Comparison of ENCODE assay signal across 20 cellular contexts in genomic region chr22:16949561-16949960, GRCh38. TPM values are rescaled to one million over a fixed set of nuclear protein-coding genes. Genes with fewer than 3 reads are reported as not detected.
DNase-seq lines count a peak whose midpoint lies in the region; ATAC-seq, FAIRE-seq and TF ChIP-seq lines count a peak whose summit lies in the region.
"Had no signal": no experiment of that assay in that cellular context is flagged by ENCODE, and none has a peak within 500 bp of the region (broad histone marks: within the 10 kb centered on the region; RNA-seq: fewer than 3 reads in every experiment).

No MANE protein-coding gene starts in this region.

- H3K23ac ChIP-seq in mesenchymal stem cell (ENCODE audit: low read length in 2 of 2), result no peak overlapping the region

- H2AK5ac ChIP-seq in mesenchymal stem cell (ENCODE audit: low read length, severe bottlenecking), result no peak overlapping the region

- TF ChIP-seq POLR2A in GM12892 (IDR thresholded peaks at IDR 0.05; ENCODE audit: low read depth, low read length), result no peak

- DNase-seq in DMS53 (lab: John Stamatoyannopoulos, UW) (peak; percentile 24), DMS53 treated with DMSO at 0.1 percent for 48 hours (lab: John Stamatoyannopoulos, UW; ENCODE audit: unreplicated experiment) (no peak), GM12892 (ENCODE audit: insufficient read length) (no peak), MG63 (peak; percentile 89), mesenchymal stem cell (no peak), inferior parietal cortex (ENCODE audit: extremely low spot score) (no peak), HTR-8/SVneo (ENCODE audit: insufficient read length, low spot score) (no peak)
- DNase-seq: dorsolateral prefrontal cortex; foreskin fibroblast; H9; naive thymus-derived CD8-positive, alpha-beta T cell; NCI-H2081 treated with DMSO at 0.1 percent for 48 hours; right lobe of liver; SW 1271; tibial artery had no signal

- no peak overlapping the region for H3K4ac ChIP-seq in mesenchymal stem cell (ENCODE audit: low read depth in 1 of 2, low read length in 2 of 2)

- no peaks in the 10 kb centered on the region for H3K79me1 ChIP-seq in mesenchymal stem cell (replicated peaks; ENCODE audit: low read length, poor library complexity, severe bottlenecking)

- WGBS in mesenchymal stem cell, result 22% methylated on average over 3 of the region's 3 CpGs

- H3K18ac ChIP-seq in mesenchymal stem cell (ENCODE audit: low read depth in 1 of 2, low read length in 2 of 2), result no peak overlapping the region

- ATAC-seq in HG03095 (IDR thresholded peaks at IDR 0.05; ENCODE audit: unreplicated experiment), result no peak
- ATAC-seq: K562; naive thymus-derived CD8-positive, alpha-beta T cell; right lobe of liver had no signal

- no peak overlapping the region for H2BK5ac ChIP-seq in mesenchymal stem cell (ENCODE audit: low read depth, low read length, poor library complexity, severe bottlenecking)

- no peak overlapping the region for H2BK15ac ChIP-seq in mesenchymal stem cell (ENCODE audit: low read depth, poor library complexity, severe bottlenecking)

- H3K4me2 ChIP-seq in mesenchymal stem cell (ENCODE audit: low read length, poor library complexity, severe bottlenecking), result no peak overlapping the region

- no peak overlapping the region for H2BK12ac ChIP-seq in mesenchymal stem cell (ENCODE audit: low read length in 2 of 2)

- FAIRE-seq in GM12892 (lab: Jason Lieb, UNC), result peak; percentile 78
- no peak for FAIRE-seq in HTR-8/SVneo (lab: Jason Lieb, UNC)
- FAIRE-seq: K562 had no signal

- no peak overlapping the region for H2BK120ac ChIP-seq in mesenchymal stem cell (ENCODE audit: low read depth, low read length)

- H2AFZ ChIP-seq in mesenchymal stem cell (ENCODE audit: low read depth, low read length), result no peak overlapping the region

- no peak overlapping the region for H4K91ac ChIP-seq in mesenchymal stem cell (ENCODE audit: low read length)

- H3K14ac ChIP-seq in mesenchymal stem cell (ENCODE audit: low read length in 2 of 2), result no peak overlapping the region

- H3K36me3 ChIP-seq in MG63 (no peaks in the 10 kb centered on the region), mesenchymal stem cell (ENCODE audit: control insufficient read depth in 1 of 2, insufficient read depth in 2 of 2, low read depth in 1 of 2, low read length in 2 of 2) (no peaks in the 10 kb centered on the region)
- H3K36me3 ChIP-seq: right lobe of liver, tibial artery had no signal

- peak overlapping the region; percentile 9 for H3K9ac ChIP-seq in mesenchymal stem cell (ENCODE audit: low read length)

- H3K27me3 ChIP-seq in MG63 (no peaks in the 10 kb centered on the region), mesenchymal stem cell (ENCODE audit: control insufficient read depth in 1 of 2, insufficient read depth in 1 of 2, low read length in 2 of 2) (no peaks in the 10 kb centered on the region)
- H3K27me3 ChIP-seq: right lobe of liver, tibial artery had no signal

- H3K4me3 ChIP-seq in MG63 (no peak overlapping the region), mesenchymal stem cell (ENCODE audit: insufficient read depth in 1 of 2, low read depth in 1 of 2, low read length in 2 of 2) (no peak overlapping the region)
- H3K4me3 ChIP-seq: dorsolateral prefrontal cortex, K562, right lobe of liver, tibial artery had no signal

- H3K27ac ChIP-seq in mesenchymal stem cell (ENCODE audit: low read length, poor library complexity, severe bottlenecking), result no peak overlapping the region
- H3K27ac ChIP-seq: 22Rv1, dorsolateral prefrontal cortex, right lobe of liver, tibial artery had no signal

- no peak overlapping the region for H4K8ac ChIP-seq in mesenchymal stem cell (ENCODE audit: low read length)

- H3K4me1 ChIP-seq in mesenchymal stem cell (ENCODE audit: control insufficient read depth, insufficient read depth, low read depth, low read length), result no peaks in the 10 kb centered on the region
- H3K4me1 ChIP-seq: right lobe of liver, tibial artery had no signal

- H3K9me3 ChIP-seq in MG63, result no peaks in the 10 kb centered on the region
- no peaks in the 10 kb centered on the region for H3K9me3 ChIP-seq in mesenchymal stem cell (ENCODE audit: control insufficient read depth, low read length)
- H3K9me3 ChIP-seq: right lobe of liver, tibial artery had no signal

RNA-seq across cellular contexts. Expression of gene GAB4, which starts 58.5 kb away (rescaled TPM):
- polyA plus RNA-seq in GM12892 (2012; ENCODE audit: missing spikeins), result not detected
- not detected in 2 replicates for total RNA-seq in MG63 (2014; rRNA removed; shearing (Covaris generic); ENCODE audit: low replicate concordance)
- polyA plus RNA-seq in mesenchymal stem cell (2013, experiment 1 of 2), result not detected
- polyA plus RNA-seq in mesenchymal stem cell (2013, experiment 2 of 2), result not detected
- total RNA-seq: activated CD8-positive, alpha-beta memory T cell treated with anti-CD3 and anti-CD28 coated beads for 36 hours; H9; kidney epithelial cell; right lobe of liver had no signal
- polyA plus RNA-seq: naive thymus-derived CD8-positive, alpha-beta T cell had no signal

Comparison
In these comparisons a context has a peak if more than half of its experiments do, and no peak if none do; other contexts are left out.
1. DNase-seq: peak in DMS53 (single experiment) and MG63 (single experiment); none in DMS53 treated with DMSO at 0.1 percent for 48 hours (single experiment), GM12892 (single experiment), mesenchymal stem cell (single experiment), inferior parietal cortex (single experiment) and HTR-8/SVneo (single experiment).